Comparison of ENCODE assay signal across 8 cellular contexts in genomic region chr7:100344560-100345287, GRCh38. TPM values are rescaled to one million over a fixed set of nuclear protein-coding genes. Genes with fewer than 3 reads are reported as not detected.
DNase-seq lines count a peak whose midpoint lies in the region; ATAC-seq, FAIRE-seq and TF ChIP-seq lines count a peak whose summit lies in the region.
"Not testable (repeated sequence)": the region's sequence is repeated elsewhere in the genome, so short reads cannot be mapped to it uniquely, and the experiment has no call there.

No MANE protein-coding gene starts in this region.

- not testable (repeated sequence) for H3K27me3 Mint-ChIP-seq in activated T-cell treated with anti-CD3 and anti-CD28 coated beads, Interleukin-2, amount 50 U/mL, for 24 hours

- CTCF ChIA-PET in endothelial cell of umbilical vein (lab: Charles Lee) = interaction anchor here (0.6 to 1.8 kb wide), 5 partner anchors 63 to 212 kb away, joined by 3 to 8 read pairs (median 4); no protein-coding TSS in a partner anchor

- POLR2A ChIA-PET in endothelial cell of umbilical vein (lab: Charles Lee) = not testable (repeated sequence)

- not testable (repeated sequence) for H3K9me3 Mint-ChIP-seq in activated T-cell treated with anti-CD3 and anti-CD28 coated beads, Interleukin-2, amount 50 U/mL, for 24 hours

- TF ChIP-seq POLR2A in endothelial cell of umbilical vein (IDR thresholded peaks at IDR 0.05; ENCODE audit: low read depth, low read length) = not testable (repeated sequence)

- ATAC-seq in GM21423 (IDR thresholded peaks at IDR 0.05; ENCODE audit: unreplicated experiment) (peak; percentile 72), HG03520 (IDR thresholded peaks at IDR 0.05; ENCODE audit: unreplicated experiment) (peak; percentile 74)

- H3K4me1 Mint-ChIP-seq in activated T-cell treated with anti-CD3 and anti-CD28 coated beads, Interleukin-2, amount 50 U/mL, for 24 hours (ENCODE audit: low read depth) = peaks cover 48% of the 10 kb centered on the region

- H3K36me3 Mint-ChIP-seq in activated T-cell treated with anti-CD3 and anti-CD28 coated beads, Interleukin-2, amount 50 U/mL, for 24 hours (ENCODE audit: low read depth) = peaks cover 85% of the 10 kb centered on the region

- FAIRE-seq in endothelial cell of umbilical vein (lab: Jason Lieb, UNC) = peak; percentile 94

- H3K9me1 ChIP-seq in endothelial cell of umbilical vein (replicated peaks; ENCODE audit: control insufficient read depth, extremely low read depth, insufficient read depth, low read length) = not testable (repeated sequence)

- H3K4me3 Mint-ChIP-seq in activated T-cell treated with anti-CD3 and anti-CD28 coated beads, Interleukin-2, amount 50 U/mL, for 24 hours = peak overlapping the region; percentile 58

- BruUV-seq in endothelial cell of umbilical vein (replicated peaks; lab: Mats Ljungman, UMichigan) = TSS peak; percentile 97

- dilution Hi-C loops in endothelial cell of umbilical vein (cut with MboI; ENCODE audit: extremely low pct_ligation_motif_present, low sequenced_read_pairs) = not testable (repeated sequence)

- H3K36me3 ChIP-seq in SJSA1 (peaks cover 64% of the 10 kb centered on the region), endothelial cell of umbilical vein (ENCODE audit: control insufficient read depth in 2 of 2, extremely low read depth in 1 of 2, insufficient read depth in 2 of 2, low read length in 2 of 2) (peaks cover 18 to 23% of the 10 kb centered on the region in 2 experiments)

- H3K27ac ChIP-seq in SJSA1 (peak overlapping the region; percentile 55), endothelial cell of umbilical vein (ENCODE audit: insufficient read depth, low read depth, low read length) (peak overlapping the region; percentile 12)

- H3K4me2 ChIP-seq in endothelial cell of umbilical vein (ENCODE audit: insufficient read depth, low read length) = not testable (repeated sequence)

- H3K79me2 ChIP-seq in endothelial cell of umbilical vein (ENCODE audit: control insufficient read depth, insufficient read depth, low read length) = peaks cover 15% of the 10 kb centered on the region

- not testable (repeated sequence) for H3K9ac ChIP-seq in endothelial cell of umbilical vein (replicated peaks; ENCODE audit: extremely low read depth, insufficient read depth, low read length)

- H3K27me3 ChIP-seq in SJSA1 (replicated peaks); endothelial cell of umbilical vein (ENCODE audit: control insufficient read depth in 2 of 2, insufficient read depth in 2 of 2, low read length in 2 of 2): not testable (repeated sequence)

- H4K20me1 ChIP-seq in endothelial cell of umbilical vein (replicated peaks; ENCODE audit: control insufficient read depth, extremely low read depth, insufficient read depth, low read length) = not testable (repeated sequence)

- not testable (repeated sequence) for H2AFZ ChIP-seq in endothelial cell of umbilical vein (ENCODE audit: low read depth, low read length)

- DNase-seq in DMS 273 (lab: John Stamatoyannopoulos, UW; ENCODE audit: unreplicated experiment) (peak; percentile 69), SJSA1 (ENCODE audit: low read depth in 1 of 2, low spot score in 2 of 2) (peak; percentile 69 to 70), endothelial cell of umbilical vein (ENCODE audit: low read depth, low spot score) (peak; percentile 64), myocyte (ENCODE audit: low read depth) (peak; percentile 31)
- peak; percentile 70 for DNase-seq in activated T-cell treated with anti-CD3 and anti-CD28 coated beads, Interleukin-2, amount 50 U/mL, for 24 hours
- peak; percentile 65 for DNase-seq in stimulated activated CD8-positive, alpha-beta memory T cell treated with anti-CD3 and anti-CD28 coated beads, Interleukin-15, amount 100 ng/mL, for 1 hour (ENCODE audit: low read depth)

- peak; percentile 49 to 51 for TF ChIP-seq CTCF in endothelial cell of umbilical vein (IDR thresholded peaks at IDR 0.05; ENCODE audit: extremely low read depth in 1 of 2, insufficient read depth in 1 of 2, low read depth in 1 of 2, low read length in 2 of 2)

- not testable (repeated sequence) for H3K9me3 ChIP-seq in SJSA1 (replicated peaks); endothelial cell of umbilical vein (replicated peaks; ENCODE audit: control insufficient read depth, insufficient read depth, low read length)

- H3K4me3 ChIP-seq in SJSA1; endothelial cell of umbilical vein (replicated peaks in 1 of 3; ENCODE audit: insufficient read depth in 1 of 3, low read depth in 1 of 3, low read length in 3 of 3): not testable (repeated sequence)

- peak overlapping the region; percentile 95 for H3K27ac Mint-ChIP-seq in activated T-cell treated with anti-CD3 and anti-CD28 coated beads, Interleukin-2, amount 50 U/mL, for 24 hours

- H3K4me1 ChIP-seq in SJSA1 (replicated peaks) = peaks cover 16% of the 10 kb centered on the region
- not testable (repeated sequence) for H3K4me1 ChIP-seq in endothelial cell of umbilical vein (ENCODE audit: control insufficient read depth, extremely low read depth, insufficient read depth, low read length)

- intact Hi-C loops in endothelial cell of umbilical vein (cut with micrococcal nuclease) = loop anchor here (2.0 to 10.0 kb wide), 2 partner anchors 70 to 126 kb away; partner anchors contain the start of gene PVRIG

TF ChIP-seq in endothelial cell of umbilical vein, 7 proteins besides CTCF, POLR2A, EP300 and RAD21:
- TF ChIP-seq JUN (IDR thresholded peaks at IDR 0.05; ENCODE audit: borderline replicate concordance, insufficient read depth, insufficient read length, low read depth) = peak; percentile 81
- peak; percentile 61 for TF ChIP-seq MAX (IDR thresholded peaks at IDR 0.05; ENCODE audit: insufficient read depth, insufficient read length)
- peak; percentile 39 for TF ChIP-seq GATA2 (IDR thresholded peaks at IDR 0.05; ENCODE audit: insufficient read depth, insufficient read length, low read depth, low read length)
- peak; percentile 72 for TF ChIP-seq FOS (IDR thresholded peaks at IDR 0.05; ENCODE audit: borderline replicate concordance, insufficient read depth, low read length)
- TF ChIP-seq POLR2AphosphoS5 (IDR thresholded peaks at IDR 0.05; ENCODE audit: insufficient read depth, low read depth, low read length) = peak; percentile 18

RNA-seq across cellular contexts. Expression of gene PILRB, which starts 13.2 kb away (rescaled TPM):
- 16.1 and 18.8 TPM in 2 replicates for total RNA-seq in SJSA1 (2014; rRNA removed; shearing (Covaris generic))
- total RNA-seq in endothelial cell of umbilical vein = 36.5 and 42.5 TPM in 2 replicates
- polyA plus RNA-seq in endothelial cell of umbilical vein = 45.2 and 47.9 TPM in 2 replicates
- 16.7 and 21.8 TPM in 2 replicates for polyA plus RNA-seq in endothelial cell of umbilical vein (2011; cell fraction: cytosol; rRNA removed)
- 324 and 367 TPM in 2 replicates for polyA plus RNA-seq in endothelial cell of umbilical vein (2011; cell fraction: nucleus; rRNA removed)
- 25.3 and 26.8 TPM in 2 replicates for polyA plus RNA-seq in endothelial cell of umbilical vein (2012)
- polyA minus RNA-seq in endothelial cell of umbilical vein = 34.0 and 44.1 TPM in 2 replicates
- 5.8 TPM for polyA minus RNA-seq in endothelial cell of umbilical vein (2011; cell fraction: cytosol; rRNA and poly(A)+ RNA removed)
- 48.4 and 58.6 TPM in 2 replicates for polyA minus RNA-seq in endothelial cell of umbilical vein (2011; cell fraction: nucleus; rRNA and poly(A)+ RNA removed)
- 10.7 and 11.0 TPM in 2 replicates for total RNA-seq in myocyte
- polyA plus RNA-seq in myocyte (2012) = 17.3 TPM

RNA-seq across cellular contexts. Expression of gene PILRA, which starts 28.6 kb away (rescaled TPM):
- total RNA-seq in SJSA1 (2014; rRNA removed; shearing (Covaris generic)) = 0.18 and 1.7 TPM in 2 replicates
- 0.53 and 1.3 TPM in 2 replicates for total RNA-seq in endothelial cell of umbilical vein
- polyA plus RNA-seq in endothelial cell of umbilical vein = 0.61 and 0.67 TPM in 2 replicates
- 0.32 and 0.39 TPM in 2 replicates for polyA plus RNA-seq in endothelial cell of umbilical vein (2011; cell fraction: cytosol; rRNA removed)
- 3.6 and 4.8 TPM in 2 replicates for polyA plus RNA-seq in endothelial cell of umbilical vein (2011; cell fraction: nucleus; rRNA removed)
- 1.8 and 3.6 TPM in 2 replicates for polyA plus RNA-seq in endothelial cell of umbilical vein (2012)
- polyA minus RNA-seq in endothelial cell of umbilical vein = 1.5 and 1.8 TPM in 2 replicates
- 1.5 TPM for polyA minus RNA-seq in endothelial cell of umbilical vein (2011; cell fraction: cytosol; rRNA and poly(A)+ RNA removed)
- 2.4 and 2.6 TPM in 2 replicates for polyA minus RNA-seq in endothelial cell of umbilical vein (2011; cell fraction: nucleus; rRNA and poly(A)+ RNA removed)
- 0.51 TPM in 1 of 2 replicates, not detected in the other for total RNA-seq in myocyte
- polyA plus RNA-seq in myocyte (2012) = 0.88 TPM

RNA-seq across cellular contexts. Expression of gene SPDYE3, which starts 37.2 kb away (rescaled TPM):
- not detected in 2 replicates for total RNA-seq in SJSA1 (2014; rRNA removed; shearing (Covaris generic))
- total RNA-seq in endothelial cell of umbilical vein (not detected in 2 replicates), myocyte (not detected in 2 replicates)
- polyA plus RNA-seq in endothelial cell of umbilical vein = not detected in 2 replicates
- not detected in 2 replicates for polyA plus RNA-seq in endothelial cell of umbilical vein (2011; cell fraction: cytosol; rRNA removed)
- polyA plus RNA-seq in endothelial cell of umbilical vein (2011; cell fraction: nucleus; rRNA removed) = not detected in 2 replicates
- 3.0 and 3.8 TPM in 2 replicates for polyA plus RNA-seq in endothelial cell of umbilical vein (2012)
- not detected in 2 replicates for polyA minus RNA-seq in endothelial cell of umbilical vein
- not detected for polyA minus RNA-seq in endothelial cell of umbilical vein (2011; cell fraction: cytosol; rRNA and poly(A)+ RNA removed)
- not detected in 2 replicates for polyA minus RNA-seq in endothelial cell of umbilical vein (2011; cell fraction: nucleus; rRNA and poly(A)+ RNA removed)
- polyA plus RNA-seq in myocyte (2012) = 5.0 TPM
